Comparison of ENCODE assay signal across 8 cellular contexts in the genomic region with DNA sequence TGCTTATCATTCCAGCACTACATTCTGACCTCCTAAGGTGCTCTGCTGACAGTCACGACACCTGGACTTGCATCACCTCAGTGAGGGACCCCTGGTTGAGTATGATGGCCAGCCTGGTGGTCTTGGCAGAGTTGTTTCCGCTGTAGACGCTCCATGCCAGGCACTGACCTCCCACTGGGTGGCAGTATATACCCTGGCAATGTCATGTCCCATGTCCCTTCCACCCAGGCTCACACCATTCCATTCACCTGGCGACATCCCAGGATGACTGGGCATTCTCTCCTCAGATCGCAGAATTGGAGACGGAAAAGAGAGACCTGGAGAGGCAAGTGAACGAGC. TPM values are rescaled to one million over a fixed set of nuclear protein-coding genes. Genes with fewer than 3 reads are reported as not detected.
DNase-seq lines count a peak whose midpoint lies in the region; ATAC-seq and TF ChIP-seq lines count a peak whose summit lies in the region.

No MANE protein-coding gene starts in this region.

- H3K27ac Mint-ChIP-seq in memory B cell: no peak overlapping the region

- H3K4me1 ChIP-seq in cardiac muscle cell (ENCODE audit: low read depth): peaks cover 5% of the 10 kb centered on the region

- no peaks in the 10 kb centered on the region for H3K9me3 ChIP-seq in cardiac muscle cell (ENCODE audit: low read depth)

- intact Hi-C loops in cardiac septum (cut with DNase I): loop anchor here (5.0 kb wide), 1 partner anchor 121 kb away; no protein-coding TSS in a partner anchor

- DNase-seq in cardiac muscle cell (ENCODE audit: low read depth in 1 of 2, low spot score in 1 of 2) (peak in 1 of 2 donors; percentile 36), cardiac septum (ENCODE audit: low spot score) (no peak), OCI-M1 (lab: John Stamatoyannopoulos, UW) (peak; percentile 36), amniotic epithelial cell (ENCODE audit: low read depth) (peak; percentile 53), memory B cell (ENCODE audit: low spot score in 2 of 2) (peak; percentile 12 to 17), coronary artery (ENCODE audit: low spot score) (no peak), NCI-H1105 treated with DMSO at 0.1 percent for 48 hours (lab: John Stamatoyannopoulos, UW) (no peak)

- H3K27me3 ChIP-seq in cardiac muscle cell: no peaks in the 10 kb centered on the region

- H3K36me3 Mint-ChIP-seq in memory B cell: peaks cover 13% of the 10 kb centered on the region

- H3K27me3 Mint-ChIP-seq in memory B cell: peaks cover 4% of the 10 kb centered on the region

- H3K27ac ChIP-seq in cardiac muscle cell: no peak overlapping the region
- H3K27ac ChIP-seq in coronary artery: no peak overlapping the region

- H3K4me3 Mint-ChIP-seq in memory B cell: no peak overlapping the region

- no peak for ATAC-seq in memory B cell (ENCODE audit: low read depth)
- no peak for ATAC-seq in HG03159 (IDR thresholded peaks at IDR 0.05; ENCODE audit: unreplicated experiment)

- H3K4me1 Mint-ChIP-seq in memory B cell: no peaks in the 10 kb centered on the region

- no peak overlapping the region for H3K4me3 ChIP-seq in cardiac muscle cell
- no peak overlapping the region for H3K4me3 ChIP-seq in coronary artery

- peak; percentile 51 for TF ChIP-seq CTCF in cardiac muscle cell (IDR thresholded peaks at IDR 0.05; ENCODE audit: low read depth, low read length)
- TF ChIP-seq CTCF in coronary artery (IDR thresholded peaks at IDR 0.05): no peak

- peaks cover 14% of the 10 kb centered on the region for H3K36me3 ChIP-seq in cardiac muscle cell

- no peaks in the 10 kb centered on the region for H3K9me3 Mint-ChIP-seq in memory B cell

RNA-seq across cellular contexts. Expression of gene DNALI1, which starts 5.0 kb away (rescaled TPM):
- 28.7 and 43.2 TPM in 2 replicates for total RNA-seq in cardiac muscle cell
- 17.8 and 23.5 TPM in 2 replicates for polyA plus RNA-seq in cardiac muscle cell
- total RNA-seq in cardiac septum: 3.0 TPM

RNA-seq across cellular contexts. Expression of gene SNIP1, which starts 7.7 kb away (rescaled TPM):
- total RNA-seq in cardiac muscle cell: 12.8 and 18.4 TPM in 2 replicates
- 6.1 and 6.6 TPM in 2 replicates for polyA plus RNA-seq in cardiac muscle cell
- total RNA-seq in cardiac septum: 10.5 TPM

RNA-seq across cellular contexts. Expression of gene GNL2, which starts 34.0 kb away (rescaled TPM):
- total RNA-seq in cardiac muscle cell (26.4 and 38.6 TPM in 2 replicates), cardiac septum (24.1 TPM)
- 55.9 and 78.3 TPM in 2 replicates for polyA plus RNA-seq in cardiac muscle cell

RNA-seq across cellular contexts. Expression of gene MEAF6, which starts 47.2 kb away (rescaled TPM):
- total RNA-seq in cardiac muscle cell (138 and 157 TPM in 2 replicates), cardiac septum (40.1 TPM)
- polyA plus RNA-seq in cardiac muscle cell: 68.2 and 77.0 TPM in 2 replicates

Comparison
In these comparisons a context has a peak if more than half of its experiments do, and no peak if none do; other contexts are left out.
1. DNase-seq: peak in OCI-M1 (single experiment), amniotic epithelial cell (single experiment) and memory B cell (2 of 2); none in cardiac septum (single experiment), coronary artery (single experiment) and NCI-H1105 treated with DMSO at 0.1 percent for 48 hours (single experiment).